Comparison of ENCODE assay signal across 9 cellular contexts in genomic region chr1:7549277-7549676, GRCh38.
A peak's percentile ranks its signal among the peaks of the same experiment; 100 is the strongest.
DNase-seq lines count a peak whose midpoint lies in the region; ATAC-seq and TF ChIP-seq lines count a peak whose summit lies in the region.
"Had no signal": no experiment of that assay in that cellular context is flagged by ENCODE, and none has a peak within 500 bp of the region (broad histone marks: within the 10 kb centered on the region; RNA-seq: fewer than 3 reads in every experiment).

No MANE protein-coding gene starts in this region.

- no peak for ATAC-seq in central memory CD8-positive, alpha-beta T cell (replicated peaks; ENCODE audit: extremely low read depth, poor library complexity, severe bottlenecking)
- ATAC-seq in HG02571 (IDR thresholded peaks at IDR 0.05; ENCODE audit: unreplicated experiment), result no peak
- no peak for ATAC-seq in HG02678 (IDR thresholded peaks at IDR 0.05; ENCODE audit: unreplicated experiment)

- H3K4me3 ChIP-seq in dorsolateral prefrontal cortex, result no peak overlapping the region

- intact Hi-C loops in dorsolateral prefrontal cortex (cut with DNase I), result no loop called here

- peaks cover 7% of the 10 kb centered on the region for H3K4me1 Mint-ChIP-seq in central memory CD8-positive, alpha-beta T cell
- peaks cover 31% of the 10 kb centered on the region for H3K4me1 Mint-ChIP-seq in osteocyte (ENCODE audit: unreplicated experiment)

- no peak for TF ChIP-seq CTCF in osteocyte (IDR thresholded peaks at IDR 0.05)
- TF ChIP-seq CTCF in dorsolateral prefrontal cortex (IDR thresholded peaks at IDR 0.05 in 54 of 56, conservative IDR thresholded peaks at IDR 0.05 in 2 of 56; ENCODE audit: low read depth in 1 of 56, partially characterized antibody in 56 of 56), result no peak

- H3K27me3 ChIP-seq in dorsolateral prefrontal cortex, result no peaks in the 10 kb centered on the region

- no peaks in the 10 kb centered on the region for H3K9me3 Mint-ChIP-seq in central memory CD8-positive, alpha-beta T cell
- no peaks in the 10 kb centered on the region for H3K9me3 Mint-ChIP-seq in osteocyte (ENCODE audit: unreplicated experiment)

- H3K27me3 Mint-ChIP-seq in central memory CD8-positive, alpha-beta T cell, result peaks cover 6% of the 10 kb centered on the region
- no peaks in the 10 kb centered on the region for H3K27me3 Mint-ChIP-seq in osteocyte (ENCODE audit: unreplicated experiment)

- no peaks in the 10 kb centered on the region for H3K36me3 Mint-ChIP-seq in central memory CD8-positive, alpha-beta T cell (ENCODE audit: insufficient read depth)
- peaks cover 1% of the 10 kb centered on the region for H3K36me3 Mint-ChIP-seq in osteocyte (ENCODE audit: unreplicated experiment)

- H3K4me3 Mint-ChIP-seq in central memory CD8-positive, alpha-beta T cell, result no peak overlapping the region
- peak overlapping the region; percentile 38 for H3K4me3 Mint-ChIP-seq in osteocyte (ENCODE audit: unreplicated experiment)

- DNase-seq in NCI-H146 (lab: John Stamatoyannopoulos, UW) (peak; percentile 30), NCI-H146 treated with DMSO at 0.1 percent for 48 hours (lab: John Stamatoyannopoulos, UW; ENCODE audit: unreplicated experiment) (no peak), NOMO-1 treated with DMSO at 0.1 percent for 48 hours (lab: John Stamatoyannopoulos, UW; ENCODE audit: unreplicated experiment) (peak; percentile 13), osteocyte (ENCODE audit: extremely low spot score, unreplicated experiment) (no peak), dorsolateral prefrontal cortex (no peak)
- no peak for DNase-seq in central memory CD8-positive, alpha-beta T cell (ENCODE audit: low spot score in 2 of 2)

- no peak overlapping the region for H3K27ac ChIP-seq in dorsolateral prefrontal cortex
- H3K27ac ChIP-seq: VCaP had no signal

- H3K27ac Mint-ChIP-seq in central memory CD8-positive, alpha-beta T cell (ENCODE audit: low read depth), result peak overlapping the region; percentile 50
- peak overlapping the region; percentile 97 for H3K27ac Mint-ChIP-seq in osteocyte (ENCODE audit: unreplicated experiment)

Comparison
In these comparisons a context has a peak if more than half of its experiments do, and no peak if none do; other contexts are left out.
1. DNase-seq: peak in NCI-H146 (single experiment) and NOMO-1 treated with DMSO at 0.1 percent for 48 hours (single experiment); none in NCI-H146 treated with DMSO at 0.1 percent for 48 hours (single experiment), central memory CD8-positive, alpha-beta T cell (0 of 2), osteocyte (single experiment) and dorsolateral prefrontal cortex (0 of 10).